Comparison of ENCODE assay signal across 8 cellular contexts in genomic region chr17:56834380-56835258, GRCh38. TPM values are rescaled to one million over a fixed set of nuclear protein-coding genes. Genes with fewer than 3 reads are reported as not detected.
DNase-seq lines count a peak whose midpoint lies in the region; ATAC-seq and TF ChIP-seq lines count a peak whose summit lies in the region.

No MANE protein-coding gene starts in this region.

- ATAC-seq in HG03064 (IDR thresholded peaks at IDR 0.05; ENCODE audit: low read depth, unreplicated experiment) (peak; percentile 30), natural killer cell (peak; percentile 1 to 33 (median 16))

- peak overlapping the region; percentile 97 for H3K4me3 Mint-ChIP-seq in natural killer cell

- no peaks in the 10 kb centered on the region for H3K9me3 Mint-ChIP-seq in natural killer cell

- no peak for TF ChIP-seq CTCF in epithelial cell of proximal tubule (conservative IDR thresholded peaks at IDR 0.05; ENCODE audit: low read depth, low read length)
- TF ChIP-seq CTCF in natural killer cell (IDR thresholded peaks at IDR 0.05): no peak

- H3K27ac Mint-ChIP-seq in natural killer cell: peak overlapping the region; percentile 86 to 87

- peak overlapping the region; percentile 80 for H3K4me3 ChIP-seq in epithelial cell of proximal tubule (ENCODE audit: low read depth, low read length)

- intact Hi-C loops in natural killer cell (cut with micrococcal nuclease): loop anchor here (5.0 kb wide), 1 partner anchor 128 kb away; the partner anchor contains the start of gene COIL

- H3K27me3 Mint-ChIP-seq in natural killer cell (ENCODE audit: low read depth in 2 of 2): no peaks in the 10 kb centered on the region

- no peaks in the 10 kb centered on the region for H3K36me3 Mint-ChIP-seq in natural killer cell

- DNase-seq in NCI-H2107 (lab: John Stamatoyannopoulos, UW): peak; percentile 5
- DNase-seq in NCI-H2107 treated with DMSO at 0.1 percent for 48 hours (lab: John Stamatoyannopoulos, UW; ENCODE audit: unreplicated experiment): no peak
- peak; percentile 82 for DNase-seq in NCI-H69 (lab: John Stamatoyannopoulos, UW)
- peak; percentile 51 for DNase-seq in activated T-cell treated with anti-CD3 and anti-CD28 coated beads for 1 hour (ENCODE audit: low read depth)
- no peak for DNase-seq in epithelial cell of proximal tubule (ENCODE audit: low read depth)
- peak; percentile 55 for DNase-seq in natural killer cell
- peak; percentile 36 to 75 (median 68) for DNase-seq in stimulated activated naive CD4-positive, alpha-beta T cell (lab: John Stamatoyannopoulos, UW)

- peaks cover 41 to 52% of the 10 kb centered on the region in 2 donors for H3K4me1 Mint-ChIP-seq in natural killer cell

RNA-seq across cellular contexts. Expression of gene DGKE, which starts 0.7 kb away (rescaled TPM):
- total RNA-seq in epithelial cell of proximal tubule: 3.3 and 6.8 TPM in 2 replicates
- total RNA-seq in natural killer cell: 10 to 100 TPM; 19.3 to 31.0 (median 29.5) TPM

RNA-seq across cellular contexts. Expression of gene C17orf67, which starts 0.9 kb away (rescaled TPM):
- total RNA-seq in epithelial cell of proximal tubule: 0.17 and 0.43 TPM in 2 replicates
- 1 to 10 TPM; 3.4 to 4.8 (median 3.5) TPM for total RNA-seq in natural killer cell

Comparison
In these comparisons a context has a peak if more than half of its experiments do, and no peak if none do; other contexts are left out.
1. DNase-seq: peak in NCI-H2107 (single experiment), NCI-H69 (single experiment), activated T-cell treated with anti-CD3 and anti-CD28 coated beads for 1 hour (single experiment), natural killer cell (single experiment) and stimulated activated naive CD4-positive, alpha-beta T cell (6 of 6); none in NCI-H2107 treated with DMSO at 0.1 percent for 48 hours (single experiment) and epithelial cell of proximal tubule (single experiment).